In genomic region chr12:6084969-6085450, GRCh38 we compare ENCODE assay signal across 11 cellular contexts. TPM values are rescaled to one million over a fixed set of nuclear protein-coding genes. Genes with fewer than 3 reads are reported as not detected.
DNase-seq lines count a peak whose midpoint lies in the region; ATAC-seq and TF ChIP-seq lines count a peak whose summit lies in the region.
"Had no signal": no experiment of that assay in that cellular context is flagged by ENCODE, and none has a peak within 500 bp of the region (broad histone marks: within the 10 kb centered on the region; RNA-seq: fewer than 3 reads in every experiment).

No MANE protein-coding gene starts in this region.

- no peak for TF ChIP-seq POLR2A in stomach (IDR thresholded peaks at IDR 0.05)

- H3K4me3 ChIP-seq in HEK293 (ENCODE audit: low read depth, low read length) = no peak overlapping the region
- no peak overlapping the region for H3K4me3 ChIP-seq in lower lobe of right lung
- H3K4me3 ChIP-seq in stomach = no peak overlapping the region

- H3K9me3 ChIP-seq in HEK293 (ENCODE audit: control insufficient read depth, insufficient read depth, low read depth, low read length) = no peaks in the 10 kb centered on the region
- H3K9me3 ChIP-seq in lower lobe of right lung = no peaks in the 10 kb centered on the region
- no peaks in the 10 kb centered on the region for H3K9me3 ChIP-seq in stomach

- WGBS in stomach, 5 donors = 92 to 99% (median 95%) methylated on average over 5 to 6 of the region's 6 CpGs

- no peak for TF ChIP-seq EP300 in stomach (IDR thresholded peaks at IDR 0.05)

- H3K4me1 ChIP-seq in HEK293 (ENCODE audit: control insufficient read depth, insufficient read depth, low read length) = peaks cover 2% of the 10 kb centered on the region
- H3K4me1 ChIP-seq in lower lobe of right lung = peaks cover 43% of the 10 kb centered on the region
- peaks cover 8 to 28% (median 18%) of the 10 kb centered on the region in 4 donors for H3K4me1 ChIP-seq in stomach

- H3K27me3 ChIP-seq in lower lobe of right lung (ENCODE audit: low read depth) = no peaks in the 10 kb centered on the region
- H3K27me3 ChIP-seq in stomach = no peaks in the 10 kb centered on the region

- intact Hi-C loops in lower lobe of right lung (cut with DNase I) = no loop called here
- intact Hi-C loops in stomach (cut with DNase I; ENCODE audit: low total_unique reads) = no loop called here

- TF ChIP-seq CTCF in HEK293 (tag by site-specific recombination; IDR thresholded peaks at IDR 0.05) (no peak), lower lobe of right lung (IDR thresholded peaks at IDR 0.05) (no peak), stomach (IDR thresholded peaks at IDR 0.05) (no peak)

- POLR2A ChIA-PET in HEK293 (lab: Yijun Ruan, JAX) = interaction anchor here (0.8 kb wide), 1 partner anchor 8 kb away, joined by 3 read pairs; no protein-coding TSS in a partner anchor

- H3K27ac ChIP-seq in HEK293 (ENCODE audit: extremely low read depth, low read depth, low read length) (no peak overlapping the region), caudate nucleus (ENCODE audit: low read depth, low read length) (peak overlapping the region; percentile 84), lower lobe of right lung (peak overlapping the region; percentile 21), stomach (peak overlapping the region in 3 of 5 donors; percentile 6 to 55 (median 53))
- H3K27ac ChIP-seq: parathyroid adenoma had no signal

- ATAC-seq in lower lobe of right lung (no peak), HG03159 (IDR thresholded peaks at IDR 0.05; ENCODE audit: unreplicated experiment) (no peak)
- ATAC-seq: effector memory CD8-positive, alpha-beta T cell had no signal

- CTCF ChIA-PET in HEK293 (lab: Yijun Ruan, JAX) = interaction anchor here (0.6 to 2.0 kb wide), 6 partner anchors 14 to 193 kb away, joined by 3 to 9 read pairs (median 4); no protein-coding TSS in a partner anchor

- DNase-seq in caudate nucleus (lab: John Stamatoyannopoulos, UW) (no peak), lower lobe of right lung (no peak), stomach (no peak), DMS79 (lab: John Stamatoyannopoulos, UW) (no peak), ecto neural progenitor cell (ENCODE audit: low spot score) (no peak), T-helper 1 cell (no peak)
- DNase-seq: effector memory CD8-positive, alpha-beta T cell; MV-4-11 had no signal

- H3K36me3 ChIP-seq in HEK293 (ENCODE audit: control insufficient read depth in 2 of 2, insufficient read depth in 1 of 2, low read length in 2 of 2) (no peaks in the 10 kb centered on the region), lower lobe of right lung (peaks cover 4% of the 10 kb centered on the region), stomach (no peaks in the 10 kb centered on the region)

TF ChIP-seq in HEK293, 187 proteins besides CTCF, POLR2A, EP300 and RAD21:
- TF ChIP-seq KLF1 (tag by site-specific recombination; IDR thresholded peaks at IDR 0.05) (no peak), ZNF600 (tag by site-specific recombination; IDR thresholded peaks at IDR 0.05) (no peak), ZNF791 (tag by site-specific recombination; IDR thresholded peaks at IDR 0.05) (no peak), ZNF677 (tag by site-specific recombination; IDR thresholded peaks at IDR 0.05) (no peak), SCRT2 (tag by site-specific recombination; IDR thresholded peaks at IDR 0.05) (peak; percentile 48; the same call in 1 of the 2 replicates), ZNF623 (tag by site-specific recombination; IDR thresholded peaks at IDR 0.05) (no peak), ZNF26 (tag by site-specific recombination; IDR thresholded peaks at IDR 0.05) (no peak), ZBTB44 (tag by site-specific recombination; IDR thresholded peaks at IDR 0.05) (no peak), ZNF19 (tag by site-specific recombination; IDR thresholded peaks at IDR 0.05; ENCODE audit: low read depth) (no peak)
TF ChIP-seq in HEK293: peak in this region for 1.

RNA-seq across cellular contexts. Expression of gene VWF, which starts 39.5 kb away (rescaled TPM):
- total RNA-seq in lower lobe of right lung (468 TPM), stomach (100 to 1,000 TPM in 1 of 5 donors, 10 to 100 TPM in 4; 49.0 to 103 (median 69.6) TPM)
- 10 to 100 TPM in 1 of 3 donors, 1 to 10 TPM in 2; 3.1 to 22.7 (median 3.2) TPM for polyA plus RNA-seq in stomach
